In the genomic region with DNA sequence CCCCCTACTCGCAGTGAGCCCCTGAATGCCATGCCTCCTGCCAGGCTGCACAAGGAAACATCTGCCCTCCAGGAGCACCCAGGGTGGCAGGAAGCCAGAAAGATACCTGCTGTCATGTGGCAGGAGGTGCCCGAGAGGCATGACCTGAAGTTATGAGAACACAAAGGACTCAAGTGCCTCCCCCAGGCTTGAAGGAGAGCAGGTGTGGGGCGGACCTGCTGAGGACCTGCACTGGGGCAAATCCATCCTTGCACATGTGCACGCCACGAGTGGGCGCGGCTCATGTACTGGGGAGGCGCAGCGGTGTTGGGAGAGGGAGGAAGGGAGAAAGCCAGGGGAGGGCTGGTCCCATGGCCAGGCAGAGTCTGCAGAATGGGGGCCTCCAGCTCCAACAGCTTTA, we compare ENCODE assay signal across 14 cellular contexts. TPM values are rescaled to one million over a fixed set of nuclear protein-coding genes. Genes with fewer than 3 reads are reported as not detected.
DNase-seq lines count a peak whose midpoint lies in the region; ATAC-seq and TF ChIP-seq lines count a peak whose summit lies in the region.
"Had no signal": no experiment of that assay in that cellular context is flagged by ENCODE, and none has a peak within 500 bp of the region (broad histone marks: within the 10 kb centered on the region; RNA-seq: fewer than 3 reads in every experiment).

No MANE protein-coding gene starts in this region.

- ATAC-seq in upper lobe of left lung (ENCODE audit: low FRiP score in 2 of 2) (peak; percentile 48 to 89), GM21360 (IDR thresholded peaks at IDR 0.05; ENCODE audit: unreplicated experiment) (no peak), HG03457 (IDR thresholded peaks at IDR 0.05; ENCODE audit: unreplicated experiment) (no peak), HG02678 (IDR thresholded peaks at IDR 0.05; ENCODE audit: unreplicated experiment) (no peak)
- ATAC-seq: SK-N-SH treated with all-trans-retinoic acid at 6 μM for 48 hours had no signal

- H3K4me1 Mint-ChIP-seq in glutamatergic neuron (ENCODE audit: low read depth, unreplicated experiment): peaks cover 15% of the 10 kb centered on the region

- no peaks in the 10 kb centered on the region for H3K27me3 ChIP-seq in upper lobe of left lung
- H3K27me3 ChIP-seq: cardiac muscle cell had no signal

- TF ChIP-seq CTCF in glutamatergic neuron (IDR thresholded peaks at IDR 0.05; ENCODE audit: partially characterized antibody, unreplicated experiment): no peak
- no peak for TF ChIP-seq CTCF in upper lobe of left lung (IDR thresholded peaks at IDR 0.05)

- H3K36me3 Mint-ChIP-seq in glutamatergic neuron (ENCODE audit: unreplicated experiment): peaks cover 6% of the 10 kb centered on the region

- no peak overlapping the region for H3K4me3 ChIP-seq in upper lobe of left lung
- H3K4me3 ChIP-seq: A549, cardiac muscle cell had no signal

- WGBS in upper lobe of left lung, 2 donors: 72 to 77% methylated on average over 8 to 9 of the region's 9 CpGs

- H3K36me3 ChIP-seq in upper lobe of left lung: peaks cover 0 to 7% (median 0%) of the 10 kb centered on the region in 4 donors
- H3K36me3 ChIP-seq: cardiac muscle cell had no signal

- H3K27ac ChIP-seq in upper lobe of left lung: peak overlapping the region; percentile 74 to 77 (median 76)
- H3K27ac ChIP-seq: cardiac muscle cell had no signal

- no peaks in the 10 kb centered on the region for H3K9me3 ChIP-seq in upper lobe of left lung
- H3K9me3 ChIP-seq: A549 had no signal

- DNase-seq in NCI-H2081 (lab: John Stamatoyannopoulos, UW): peak; percentile 6 to 44
- DNase-seq in NCI-H2081 treated with DMSO at 0.1 percent for 48 hours (lab: John Stamatoyannopoulos, UW): no peak
- DNase-seq in NCI-H510A (lab: John Stamatoyannopoulos, UW): peak; percentile 90
- DNase-seq in glutamatergic neuron: no peak
- DNase-seq in upper lobe of left lung: peak; percentile 88 to 94
- DNase-seq: activated naive CD4-positive, alpha-beta T cell treated with anti-CD3 and anti-CD28 coated beads, Interleukin-2, amount 50 U/mL, for 16 hours; kidney had no signal

- H3K9me3 Mint-ChIP-seq in glutamatergic neuron (ENCODE audit: unreplicated experiment): peaks cover 6% of the 10 kb centered on the region
- H3K9me3 Mint-ChIP-seq: neural crest cell had no signal

- peaks cover 3 to 35% (median 19%) of the 10 kb centered on the region in 4 donors for H3K4me1 ChIP-seq in upper lobe of left lung

- peak overlapping the region; percentile 33 for H3K27ac Mint-ChIP-seq in glutamatergic neuron (ENCODE audit: unreplicated experiment)

- no peak overlapping the region for H3K4me3 Mint-ChIP-seq in glutamatergic neuron (ENCODE audit: unreplicated experiment)
- H3K4me3 Mint-ChIP-seq: neural crest cell had no signal

- peak in 2 of 4 donors; percentile 71 for TF ChIP-seq EP300 in upper lobe of left lung (IDR thresholded peaks at IDR 0.05)

- H3K27me3 Mint-ChIP-seq in glutamatergic neuron (ENCODE audit: unreplicated experiment): no peaks in the 10 kb centered on the region

- TF ChIP-seq POLR2A in upper lobe of left lung (IDR thresholded peaks at IDR 0.05): peak in 1 of 4 donors; percentile 33

RNA-seq across cellular contexts. Expression of a gene that starts 26.9 kb away (rescaled TPM):
- 0.93 TPM for total RNA-seq in glutamatergic neuron (ENCODE audit: unreplicated experiment)
- 100 to 1,000 TPM in 5 of 6 donors, 10 to 100 TPM in 1; 74.4 to 213 (median 154) TPM for total RNA-seq in upper lobe of left lung

Comparison
In these comparisons a context has a peak if more than half of its experiments do, and no peak if none do; other contexts are left out.
1. DNase-seq: peak in NCI-H2081 (2 of 2), NCI-H510A (single experiment) and upper lobe of left lung (2 of 2); none in NCI-H2081 treated with DMSO at 0.1 percent for 48 hours (single experiment) and glutamatergic neuron (single experiment).
2. ATAC-seq: peak in upper lobe of left lung (2 of 2); none in GM21360 (single experiment), HG03457 (single experiment) and HG02678 (single experiment).
3. RNA of a gene that starts 26.9 kb away (total RNA-seq): 74.4 to 213 TPM in upper lobe of left lung; 0.93 TPM in glutamatergic neuron (single experiment); every median in the first group is over 10 times any median in the second.